ENCODE assay signal across 22 cellular contexts in genomic region chr6:854405-855073, GRCh38.
DNase-seq lines count a peak whose midpoint lies in the region; ATAC-seq and TF ChIP-seq lines count a peak whose summit lies in the region.
"Had no signal": no experiment of that assay in that cellular context is flagged by ENCODE, and none has a peak within 500 bp of the region (broad histone marks: within the 10 kb centered on the region; RNA-seq: fewer than 3 reads in every experiment).

No MANE protein-coding gene starts in this region.

- intact Hi-C loops in left ventricle myocardium superior (cut with micrococcal nuclease) = no loop called here

- TF ChIP-seq CTCF in WI38 (IDR thresholded peaks at IDR 0.05; ENCODE audit: low read depth, low read length) = no peak
- no peak for TF ChIP-seq CTCF in fibroblast of villous mesenchyme (IDR thresholded peaks at IDR 0.05; ENCODE audit: insufficient read depth, low read depth, low read length)
- no peak for TF ChIP-seq CTCF in smooth muscle cell (IDR thresholded peaks at IDR 0.05; ENCODE audit: borderline replicate concordance, insufficient read depth, poor library complexity, severe bottlenecking)

- H3K79me2 ChIP-seq in smooth muscle cell (ENCODE audit: low read depth) = no peaks in the 10 kb centered on the region

- DNase-seq in DMS 273 (lab: John Stamatoyannopoulos, UW; ENCODE audit: unreplicated experiment) (peak; percentile 31), DMS 273 treated with DMSO at 0.1 percent for 48 hours (lab: John Stamatoyannopoulos, UW) (no peak), fibroblast of villous mesenchyme (ENCODE audit: low read depth) (peak; percentile 63), smooth muscle cell (lab: John Stamatoyannopoulos, UW; ENCODE audit: unreplicated experiment) (no peak), left ventricle myocardium superior (no peak), C1 segment of cervical spinal cord (lab: John Stamatoyannopoulos, UW) (no peak)
- DNase-seq: effector memory CD8-positive, alpha-beta T cell; GM23248; heart right ventricle; immature natural killer cell; NCI-H2029; NCI-H345; SIG-M5; sigmoid colon; substantia nigra had no signal

- no peaks in the 10 kb centered on the region for H3K36me3 ChIP-seq in smooth muscle cell (ENCODE audit: low read depth)
- H3K36me3 ChIP-seq: ascending aorta, heart right ventricle, sigmoid colon had no signal

- H3F3A ChIP-seq in smooth muscle cell (ENCODE audit: low read depth) = no peaks in the 10 kb centered on the region

- 29% methylated on average over 12 of the region's 12 CpGs for WGBS in smooth muscle cell (ENCODE audit: low lambda C conversion rate)

- H3K9ac ChIP-seq in smooth muscle cell (ENCODE audit: low read depth) = no peak overlapping the region
- H3K9ac ChIP-seq: GM23248 had no signal

- no peaks in the 10 kb centered on the region for H3K9me3 ChIP-seq in smooth muscle cell (replicated peaks; ENCODE audit: low read depth)
- H3K9me3 ChIP-seq: ascending aorta, sigmoid colon had no signal

- H3K27me3 ChIP-seq in smooth muscle cell (ENCODE audit: low read depth) = no peaks in the 10 kb centered on the region
- H3K27me3 ChIP-seq: ascending aorta, sigmoid colon had no signal

- peak overlapping the region; percentile 76 for H3K4me2 ChIP-seq in smooth muscle cell

- H4K20me1 ChIP-seq in smooth muscle cell (ENCODE audit: low read depth) = no peaks in the 10 kb centered on the region

- H2AFZ ChIP-seq in smooth muscle cell (ENCODE audit: low read depth) = peak overlapping the region; percentile 71
- H2AFZ ChIP-seq: GM23248 had no signal

- no peaks in the 10 kb centered on the region for H3K4me1 ChIP-seq in smooth muscle cell (ENCODE audit: low read depth)
- H3K4me1 ChIP-seq: ascending aorta, heart right ventricle had no signal

- H3K4me3 ChIP-seq in WI38 (ENCODE audit: low read depth, low read length) (peak overlapping the region; percentile 5; the same call in 1 of the 2 replicates), fibroblast of villous mesenchyme (ENCODE audit: low read depth, low read length) (peak overlapping the region; percentile 32), smooth muscle cell (peak overlapping the region; percentile 24)
- H3K4me3 ChIP-seq: ascending aorta, GM23248, heart right ventricle, K562, lung, sigmoid colon had no signal

- peak overlapping the region; percentile 73 for H3K27ac ChIP-seq in smooth muscle cell (ENCODE audit: low read depth)
- H3K27ac ChIP-seq: 22Rv1, ascending aorta, GM23248, heart right ventricle, sigmoid colon, VCaP had no signal

- ATAC-seq in left ventricle myocardium superior (no peak), HG03139 (IDR thresholded peaks at IDR 0.05; ENCODE audit: unreplicated experiment) (no peak)
- ATAC-seq: effector memory CD8-positive, alpha-beta T cell; heart right ventricle; K562 had no signal

Comparison
In these comparisons a context has a peak if more than half of its experiments do, and no peak if none do; other contexts are left out.
1. DNase-seq: peak in DMS 273 (single experiment) and fibroblast of villous mesenchyme (single experiment); none in DMS 273 treated with DMSO at 0.1 percent for 48 hours (single experiment), smooth muscle cell (single experiment), left ventricle myocardium superior (single experiment) and C1 segment of cervical spinal cord (0 of 14).
2. Peak in every context shown above with its lines, with median percentiles within 50 percentile points of each other: H3K4me3 ChIP-seq.